1 cellular context compared by ENCODE assay signal in genomic region chr4:2694691-2695090, GRCh38.
TF ChIP-seq lines count a peak whose summit lies in the region.

No MANE protein-coding gene starts in this region.

TF ChIP-seq in H1, 55 proteins besides CTCF, POLR2A, EP300 and RAD21:
- TF ChIP-seq NANOG (IDR thresholded peaks at IDR 0.05; ENCODE audit: insufficient read depth, low read depth, low read length, poor library complexity, severe bottlenecking), result no peak
- TF ChIP-seq SP1 (IDR thresholded peaks at IDR 0.05; ENCODE audit: low read depth, low read length), result no peak
- TF ChIP-seq NRF1 (IDR thresholded peaks at IDR 0.05; ENCODE audit: low read depth, low read length), result no peak
- no peak for TF ChIP-seq TBP (IDR thresholded peaks at IDR 0.05; ENCODE audit: low read depth, low read length)
- no peak for TF ChIP-seq CTBP2 (IDR thresholded peaks at IDR 0.05; ENCODE audit: borderline replicate concordance, insufficient read depth, insufficient read length, low read length)
- TF ChIP-seq SP2 (IDR thresholded peaks at IDR 0.05; ENCODE audit: low read length), result no peak
- TF ChIP-seq KDM5A (IDR thresholded peaks at IDR 0.05; ENCODE audit: low read length), result no peak
- TF ChIP-seq RXRA (IDR thresholded peaks at IDR 0.05; ENCODE audit: insufficient read depth, low read depth, low read length), result no peak
- no peak for TF ChIP-seq SIN3A (conservative IDR thresholded peaks at IDR 0.05 in 1 of 2, IDR thresholded peaks at IDR 0.05 in 1 of 2; ENCODE audit: low read depth in 1 of 2, low read length in 2 of 2)
- no peak for TF ChIP-seq CHD7 (IDR thresholded peaks at IDR 0.05; ENCODE audit: insufficient replicate concordance, low read length)
- TF ChIP-seq BACH1 (IDR thresholded peaks at IDR 0.05; ENCODE audit: low read length), result no peak
- TF ChIP-seq SIRT6 (IDR thresholded peaks at IDR 0.05; ENCODE audit: low read length), result no peak
- TF ChIP-seq BRCA1 (IDR thresholded peaks at IDR 0.05; ENCODE audit: low read depth, low read length), result no peak
- no peak for TF ChIP-seq YY1 (IDR thresholded peaks at IDR 0.05; ENCODE audit: low read depth, low read length)
- no peak for TF ChIP-seq TAF1 (IDR thresholded peaks at IDR 0.05; ENCODE audit: low read depth, low read length)
- no peak for TF ChIP-seq HDAC2 (IDR thresholded peaks at IDR 0.05; ENCODE audit: borderline replicate concordance in 1 of 2, low read depth in 2 of 2, low read length in 2 of 2)
